Comparison of ENCODE assay signal across 1 cellular context in genomic region chr11:843818-844692, GRCh38.
TF ChIP-seq lines count a peak whose summit lies in the region.

No MANE protein-coding gene starts in this region.

TF ChIP-seq in HepG2, 621 proteins besides CTCF, POLR2A, EP300 and RAD21 (continued from another document and continues in another):
- peak; percentile 27 for TF ChIP-seq ZNF407 (CRISPR knock-in tag; IDR thresholded peaks at IDR 0.05; ENCODE audit: not compliant biosample characterization)
- peak; percentile 55 for TF ChIP-seq ARID4A (CRISPR knock-in tag; IDR thresholded peaks at IDR 0.05; ENCODE audit: borderline replicate concordance)
- TF ChIP-seq IKZF4 (CRISPR knock-in tag; IDR thresholded peaks at IDR 0.05; ENCODE audit: borderline replicate concordance, low read depth, not compliant biosample characterization), result peak; percentile 64
- TF ChIP-seq HOXA9 (CRISPR knock-in tag; IDR thresholded peaks at IDR 0.05; ENCODE audit: borderline replicate concordance), result peak; percentile 78; the same call in 1 of the 2 replicates
- 0 out of 2 replicates have a peak, but pooled peaks have one; percentile 43 for TF ChIP-seq RNF2 (conservative IDR thresholded peaks at IDR 0.05; ENCODE audit: low read depth)
- peak; percentile 85 for TF ChIP-seq ZFX (CRISPR knock-in tag; IDR thresholded peaks at IDR 0.05; ENCODE audit: low read depth)
- TF ChIP-seq MED1 (CRISPR knock-in tag; IDR thresholded peaks at IDR 0.05), result peak; percentile 74
- TF ChIP-seq ZSCAN29 (CRISPR knock-in tag; conservative IDR thresholded peaks at IDR 0.05), result no peak
- TF ChIP-seq ARID5B (CRISPR knock-in tag; IDR thresholded peaks at IDR 0.05), result peak; percentile 35
- TF ChIP-seq ZBTB7B (CRISPR knock-in tag; IDR thresholded peaks at IDR 0.05), result peak; percentile 47; the same call in 1 of the 2 replicates
- TF ChIP-seq REL (CRISPR knock-in tag; conservative IDR thresholded peaks at IDR 0.05), result 0 out of 2 replicates have a peak, but pooled peaks have one; percentile 24
- TF ChIP-seq THRA (CRISPR knock-in tag; IDR thresholded peaks at IDR 0.05; ENCODE audit: borderline replicate concordance), result peak; percentile 52; the same call in 1 of the 2 replicates
- peak; percentile 53; the same call in 1 of the 2 replicates for TF ChIP-seq ZGPAT (CRISPR knock-in tag; IDR thresholded peaks at IDR 0.05)
- peak; percentile 31 for TF ChIP-seq NRL (CRISPR knock-in tag; IDR thresholded peaks at IDR 0.05; ENCODE audit: borderline replicate concordance)
- TF ChIP-seq ZNF546 (CRISPR knock-in tag; conservative IDR thresholded peaks at IDR 0.05), result 0 out of 2 replicates have a peak, but pooled peaks have one; percentile 34
- no peak for TF ChIP-seq ZFP37 (CRISPR knock-in tag; IDR thresholded peaks at IDR 0.05; ENCODE audit: borderline replicate concordance)
- peak; percentile 57; the same call in 1 of the 2 replicates for TF ChIP-seq TFDP2 (CRISPR knock-in tag; IDR thresholded peaks at IDR 0.05)
- TF ChIP-seq MAF1 (CRISPR knock-in tag; IDR thresholded peaks at IDR 0.05; ENCODE audit: borderline replicate concordance), result no peak
- TF ChIP-seq SKIL (CRISPR knock-in tag; IDR thresholded peaks at IDR 0.05; ENCODE audit: borderline replicate concordance), result peak; percentile 92
- peak; percentile 76 for TF ChIP-seq SAFB2 (CRISPR knock-in tag; IDR thresholded peaks at IDR 0.05; ENCODE audit: borderline replicate concordance, low read depth)
- TF ChIP-seq NR2F6 (IDR thresholded peaks at IDR 0.05), result peak; percentile 64
- peak; percentile 89 for TF ChIP-seq NR2F6 (CRISPR knock-in tag; IDR thresholded peaks at IDR 0.05)
- TF ChIP-seq ZNF891 (CRISPR knock-in tag; IDR thresholded peaks at IDR 0.05), result 0 out of 2 replicates have a peak, but pooled peaks have one; percentile 71
- TF ChIP-seq ATM (IDR thresholded peaks at IDR 0.05; ENCODE audit: borderline replicate concordance), result no peak
- no peak for TF ChIP-seq HBP1 (CRISPR knock-in tag; IDR thresholded peaks at IDR 0.05; ENCODE audit: low read depth)
- TF ChIP-seq ZMAT3 (CRISPR knock-in tag; conservative IDR thresholded peaks at IDR 0.05), result peak; percentile 88; the same call in 1 of the 2 replicates
- peak; percentile 63; the same call in 1 of the 2 replicates for TF ChIP-seq MXD4 (CRISPR knock-in tag; IDR thresholded peaks at IDR 0.05)
